Comparison of ENCODE assay signal across 1 cellular context in the genomic region with DNA sequence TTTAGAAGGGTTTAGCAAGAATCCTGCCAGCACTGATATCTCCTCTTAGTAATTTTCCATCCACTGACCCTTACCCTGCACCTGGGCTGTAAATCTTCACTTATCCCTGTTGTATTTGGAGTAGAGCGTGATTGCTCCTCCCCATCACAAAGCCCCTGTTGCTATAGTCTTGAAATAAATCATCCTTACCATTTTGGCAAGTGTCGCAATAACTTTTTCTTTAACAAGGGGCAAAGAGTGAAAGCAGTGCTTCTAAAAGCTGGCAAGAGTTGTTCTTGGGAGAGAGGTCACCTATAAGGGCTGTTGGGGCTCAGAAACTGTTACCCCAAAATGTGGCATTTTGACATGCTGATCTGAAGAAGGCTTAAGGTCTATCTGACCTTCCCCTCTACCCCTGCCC.
TF ChIP-seq lines count a peak whose summit lies in the region.

No MANE protein-coding gene starts in this region.

TF ChIP-seq in GM23338, 12 proteins besides CTCF, POLR2A, EP300 and RAD21 (continued from another document):
- TF ChIP-seq, protein P1, sequence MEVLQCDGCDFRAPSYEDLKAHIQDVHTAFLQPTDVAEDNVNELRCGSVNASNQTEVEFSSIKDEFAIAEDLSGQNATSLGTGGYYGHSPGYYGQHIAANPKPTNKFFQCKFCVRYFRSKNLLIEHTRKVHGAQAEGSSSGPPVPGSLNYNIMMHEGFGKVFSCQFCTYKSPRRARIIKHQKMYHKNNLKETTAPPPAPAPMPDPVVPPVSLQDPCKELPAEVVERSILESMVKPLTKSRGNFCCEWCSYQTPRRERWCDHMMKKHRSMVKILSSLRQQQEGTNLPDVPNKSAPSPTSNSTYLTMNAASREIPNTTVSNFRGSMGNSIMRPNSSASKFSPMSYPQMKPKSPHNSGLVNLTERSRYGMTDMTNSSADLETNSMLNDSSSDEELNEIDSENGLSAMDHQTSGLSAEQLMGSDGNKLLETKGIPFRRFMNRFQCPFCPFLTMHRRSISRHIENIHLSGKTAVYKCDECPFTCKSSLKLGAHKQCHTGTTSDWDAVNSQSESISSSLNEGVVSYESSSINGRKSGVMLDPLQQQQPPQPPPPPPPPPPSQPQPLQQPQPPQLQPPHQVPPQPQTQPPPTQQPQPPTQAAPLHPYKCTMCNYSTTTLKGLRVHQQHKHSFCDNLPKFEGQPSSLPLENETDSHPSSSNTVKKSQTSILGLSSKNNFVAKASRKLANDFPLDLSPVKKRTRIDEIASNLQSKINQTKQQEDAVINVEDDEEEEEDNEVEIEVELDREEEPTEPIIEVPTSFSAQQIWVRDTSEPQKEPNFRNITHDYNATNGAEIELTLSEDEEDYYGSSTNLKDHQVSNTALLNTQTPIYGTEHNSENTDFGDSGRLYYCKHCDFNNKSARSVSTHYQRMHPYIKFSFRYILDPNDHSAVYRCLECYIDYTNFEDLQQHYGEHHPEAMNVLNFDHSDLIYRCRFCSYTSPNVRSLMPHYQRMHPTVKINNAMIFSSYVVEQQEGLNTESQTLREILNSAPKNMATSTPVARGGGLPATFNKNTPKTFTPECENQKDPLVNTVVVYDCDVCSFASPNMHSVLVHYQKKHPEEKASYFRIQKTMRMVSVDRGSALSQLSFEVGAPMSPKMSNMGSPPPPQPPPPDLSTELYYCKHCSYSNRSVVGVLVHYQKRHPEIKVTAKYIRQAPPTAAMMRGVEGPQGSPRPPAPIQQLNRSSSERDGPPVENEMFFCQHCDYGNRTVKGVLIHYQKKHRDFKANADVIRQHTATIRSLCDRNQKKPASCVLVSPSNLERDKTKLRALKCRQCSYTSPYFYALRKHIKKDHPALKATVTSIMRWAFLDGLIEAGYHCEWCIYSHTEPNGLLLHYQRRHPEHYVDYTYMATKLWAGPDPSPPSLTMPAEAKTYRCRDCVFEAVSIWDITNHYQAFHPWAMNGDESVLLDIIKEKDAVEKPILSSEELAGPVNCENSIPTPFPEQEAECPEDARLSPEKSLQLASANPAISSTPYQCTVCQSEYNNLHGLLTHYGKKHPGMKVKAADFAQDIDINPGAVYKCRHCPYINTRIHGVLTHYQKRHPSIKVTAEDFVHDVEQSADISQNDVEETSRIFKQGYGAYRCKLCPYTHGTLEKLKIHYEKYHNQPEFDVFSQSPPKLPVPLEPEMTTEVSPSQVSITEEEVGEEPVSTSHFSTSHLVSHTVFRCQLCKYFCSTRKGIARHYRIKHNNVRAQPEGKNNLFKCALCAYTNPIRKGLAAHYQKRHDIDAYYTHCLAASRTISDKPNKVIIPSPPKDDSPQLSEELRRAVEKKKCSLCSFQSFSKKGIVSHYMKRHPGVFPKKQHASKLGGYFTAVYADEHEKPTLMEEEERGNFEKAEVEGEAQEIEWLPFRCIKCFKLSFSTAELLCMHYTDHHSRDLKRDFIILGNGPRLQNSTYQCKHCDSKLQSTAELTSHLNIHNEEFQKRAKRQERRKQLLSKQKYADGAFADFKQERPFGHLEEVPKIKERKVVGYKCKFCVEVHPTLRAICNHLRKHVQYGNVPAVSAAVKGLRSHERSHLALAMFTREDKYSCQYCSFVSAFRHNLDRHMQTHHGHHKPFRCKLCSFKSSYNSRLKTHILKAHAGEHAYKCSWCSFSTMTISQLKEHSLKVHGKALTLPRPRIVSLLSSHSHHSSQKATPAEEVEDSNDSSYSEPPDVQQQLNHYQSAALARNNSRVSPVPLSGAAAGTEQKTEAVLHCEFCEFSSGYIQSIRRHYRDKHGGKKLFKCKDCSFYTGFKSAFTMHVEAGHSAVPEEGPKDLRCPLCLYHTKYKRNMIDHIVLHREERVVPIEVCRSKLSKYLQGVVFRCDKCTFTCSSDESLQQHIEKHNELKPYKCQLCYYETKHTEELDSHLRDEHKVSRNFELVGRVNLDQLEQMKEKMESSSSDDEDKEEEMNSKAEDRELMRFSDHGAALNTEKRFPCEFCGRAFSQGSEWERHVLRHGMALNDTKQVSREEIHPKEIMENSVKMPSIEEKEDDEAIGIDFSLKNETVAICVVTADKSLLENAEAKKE (CRISPR knock-in tag; IDR thresholded peaks at IDR 0.05): no peak
- no peak for TF ChIP-seq STAT1 (IDR thresholded peaks at IDR 0.05; ENCODE audit: unreplicated experiment)
- TF ChIP-seq, protein P2, sequence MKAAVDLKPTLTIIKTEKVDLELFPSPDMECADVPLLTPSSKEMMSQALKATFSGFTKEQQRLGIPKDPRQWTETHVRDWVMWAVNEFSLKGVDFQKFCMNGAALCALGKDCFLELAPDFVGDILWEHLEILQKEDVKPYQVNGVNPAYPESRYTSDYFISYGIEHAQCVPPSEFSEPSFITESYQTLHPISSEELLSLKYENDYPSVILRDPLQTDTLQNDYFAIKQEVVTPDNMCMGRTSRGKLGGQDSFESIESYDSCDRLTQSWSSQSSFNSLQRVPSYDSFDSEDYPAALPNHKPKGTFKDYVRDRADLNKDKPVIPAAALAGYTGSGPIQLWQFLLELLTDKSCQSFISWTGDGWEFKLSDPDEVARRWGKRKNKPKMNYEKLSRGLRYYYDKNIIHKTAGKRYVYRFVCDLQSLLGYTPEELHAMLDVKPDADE (IDR thresholded peaks at IDR 0.05): no peak
- TF ChIP-seq NANOG (IDR thresholded peaks at IDR 0.05; ENCODE audit: borderline replicate concordance): no peak
- no peak for TF ChIP-seq EZH2 (IDR thresholded peaks at IDR 0.05; ENCODE audit: low read depth, unreplicated experiment)
- no peak for TF ChIP-seq EZH2phosphoT487 (IDR thresholded peaks at IDR 0.05; ENCODE audit: unreplicated experiment)
TF ChIP-seq in GM23338: peak in this region for 0.
